Comparison of ENCODE assay signal across 33 cellular contexts in genomic region chr1:15018767-15019166, GRCh38.
"Had no signal": no experiment of that assay in that cellular context is flagged by ENCODE, and none has a peak within 500 bp of the region (broad histone marks: within the 10 kb centered on the region; RNA-seq: fewer than 3 reads in every experiment).

No MANE protein-coding gene starts in this region.

- H3K27me3 ChIP-seq: adrenal gland, body of pancreas, brain microvascular endothelial cell, breast epithelium had no signal

- H3K36me3 ChIP-seq: adrenal gland, brain microvascular endothelial cell, breast epithelium had no signal

- H3K27ac ChIP-seq: adrenal gland, body of pancreas, brain microvascular endothelial cell, breast epithelium, VCaP had no signal

- H3K9me3 ChIP-seq: adrenal gland, body of pancreas, breast epithelium had no signal

- DNase-seq: activated B cell treated with CpG ODN at 0.5 μM for 24 hours; activated CD4-positive, alpha-beta memory T cell treated with anti-CD3 and anti-CD28 coated beads for 36 hours; activated CD4-positive, alpha-beta T cell treated with anti-CD3 and anti-CD28 coated beads for 4 hours; activated CD4-positive, alpha-beta T cell treated with anti-CD3 and anti-CD28 coated beads, Interleukin-2, amount 10 ng/mL, durations not matched to agents 24 days and 14 days; activated CD4-positive, alpha-beta T cell treated with anti-CD3 and anti-CD28 coated beads, Interleukin-2, amount 50 U/mL, for 1 hour; activated CD4-positive, alpha-beta T cell treated with anti-CD3 and anti-CD28 coated beads, Interleukin-2, amount 50 U/mL, for 4 hours; activated CD4-positive, CD25-positive, alpha-beta regulatory T cell treated with anti-CD3 and anti-CD28 coated beads, Interleukin-2, amount 50 U/mL, for 72 hours; activated CD8-positive, alpha-beta memory T cell treated with anti-CD3 and anti-CD28 coated beads, Interleukin-2, amount 50 U/mL, for 4 hours; activated CD8-positive, alpha-beta T cell treated with anti-CD3 and anti-CD28 coated beads for 36 hours; activated effector memory CD4-positive, alpha-beta T cell treated with anti-CD3 and anti-CD28 coated beads, Interleukin-2, amount 50 U/mL, for 16 hours; activated gamma-delta T cell treated with Interleukin-2 at 50 U/mL for 16 hours; activated naive CD4-positive, alpha-beta T cell; activated naive CD4-positive, alpha-beta T cell treated with anti-CD3 and anti-CD28 coated beads for 36 hours; activated naive CD4-positive, alpha-beta T cell treated with anti-CD3 and anti-CD28 coated beads, Interleukin-2, amount 50 U/mL, for 16 hours; activated naive CD8-positive, alpha-beta T cell treated with anti-CD3 and anti-CD28 coated beads for 36 hours; activated T-cell treated with anti-CD3 and anti-CD28 coated beads for 4 hours; activated T-cell treated with anti-CD3 and anti-CD28 coated beads, Interleukin-2, amount 50 U/mL, for 1 hour; activated T-cell treated with anti-CD3 and anti-CD28 coated beads, Interleukin-2, amount 50 U/mL, for 4 hours; activated T-cell treated with anti-CD3 and anti-CD28 coated beads, Interleukin-2, amount 50 U/mL, for 72 hours; adrenal gland; amniotic stem cell; aorta; body of pancreas; brain microvascular endothelial cell; central memory CD4-positive, alpha-beta T cell; T-helper 2 cell; T-helper 9 cell had no signal

- FAIRE-seq: astrocyte, TTC549 had no signal

- H3K4me1 ChIP-seq: body of pancreas had no signal

- ATAC-seq: activated CD8-positive, alpha-beta T cell treated with anti-CD3 and anti-CD28 coated beads for 36 hours; activated naive CD4-positive, alpha-beta T cell treated with anti-CD3 and anti-CD28 coated beads, Interleukin-2, amount 50 U/mL, for 72 hours; activated T-cell treated with anti-CD3 and anti-CD28 coated beads, Interleukin-2, amount 50 U/mL, for 4 hours; activated T-cell treated with anti-CD3 and anti-CD28 coated beads, Interleukin-2, amount 50 U/mL, for 72 hours; activated T-helper 17 cell treated with anti-CD3 and anti-CD28 coated beads, Interleukin-2, amount 50 U/mL, for 72 hours; body of pancreas had no signal

- H3K4me3 ChIP-seq: adrenal gland, body of pancreas, breast epithelium had no signal
